In the genomic region with DNA sequence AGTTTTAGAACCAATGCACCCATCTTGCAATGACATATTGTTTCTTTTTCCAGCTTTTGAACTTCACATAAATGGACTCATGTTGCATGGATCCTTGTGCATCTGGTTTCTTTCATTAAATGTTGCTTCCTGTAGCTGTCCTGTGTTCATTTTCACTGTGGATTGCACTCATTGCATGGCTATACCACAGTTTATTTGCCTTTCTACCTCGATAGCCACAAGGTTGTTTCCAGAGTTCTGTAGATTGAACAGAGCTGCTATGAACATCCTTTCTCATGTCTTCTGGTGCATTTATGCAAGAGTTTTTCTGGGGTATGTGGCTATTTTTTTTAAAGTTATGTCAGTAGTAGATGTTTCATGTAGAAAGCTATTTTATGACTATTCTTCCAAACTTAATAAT, we compare ENCODE assay signal across 7 cellular contexts. TPM values are rescaled to one million over a fixed set of nuclear protein-coding genes. Genes with fewer than 3 reads are reported as not detected.
"Had no signal": no experiment of that assay in that cellular context is flagged by ENCODE, and none has a peak within 500 bp of the region (broad histone marks: within the 10 kb centered on the region; RNA-seq: fewer than 3 reads in every experiment).

No MANE protein-coding gene starts in this region.

- ATAC-seq: GM23338, K562 had no signal

- H3K4me3 ChIP-seq: GM23338, K562 had no signal

- H3K4me3 Mint-ChIP-seq: GM23338, H9 had no signal

- H3K9me3 Mint-ChIP-seq: GM23338, H9 had no signal

- H3K4me2 ChIP-seq: GM23338 had no signal

- DNase-seq: HCEC 1CT, IMR-90 had no signal

- H3K27ac Mint-ChIP-seq: GM23338, H9 had no signal

- H2AFZ ChIP-seq: GM23338 had no signal

RNA-seq across cellular contexts. Expression of a gene that starts 3.5 kb away (rescaled TPM):
- total RNA-seq: GM23338, H1, H9, HT-29 had no signal
- polyA plus RNA-seq: GM23338, H1, K562 had no signal

RNA-seq across cellular contexts. Expression of a gene that starts 20.4 kb away (rescaled TPM):
- total RNA-seq: GM23338, H1, H9, IMR-90, K562 had no signal
- polyA plus RNA-seq: IMR-90, K562 had no signal

RNA-seq across cellular contexts. Expression of a gene that starts 26.4 kb away (rescaled TPM):
- total RNA-seq: GM23338, H1, H9, IMR-90, K562 had no signal
- polyA plus RNA-seq: GM23338, H1, IMR-90, K562 had no signal
